13 cellular contexts compared by ENCODE assay signal in genomic region chr14:73489481-73490175, GRCh38. TPM values are rescaled to one million over a fixed set of nuclear protein-coding genes. Genes with fewer than 3 reads are reported as not detected.
DNase-seq lines count a peak whose midpoint lies in the region; ATAC-seq and TF ChIP-seq lines count a peak whose summit lies in the region.
"Had no signal": no experiment of that assay in that cellular context is flagged by ENCODE, and none has a peak within 500 bp of the region (broad histone marks: within the 10 kb centered on the region; RNA-seq: fewer than 3 reads in every experiment).

No MANE protein-coding gene starts in this region.

- TF ChIP-seq CTCF in Caco-2 (IDR thresholded peaks at IDR 0.05; ENCODE audit: insufficient read depth in 1 of 2, low read depth in 1 of 2, low read length in 1 of 2, severe bottlenecking in 1 of 2, unreplicated experiment in 1 of 2) (no peak), HCT116 (IDR thresholded peaks at IDR 0.05 in 2 of 3, conservative IDR thresholded peaks at IDR 0.05 in 1 of 3; ENCODE audit: borderline replicate concordance in 1 of 3, insufficient read depth in 1 of 3, low read depth in 2 of 3, low read length in 2 of 3) (no peak), nephron (IDR thresholded peaks at IDR 0.05; ENCODE audit: unreplicated experiment in 3 of 3) (no peak)

- no peaks in the 10 kb centered on the region for H3K79me2 ChIP-seq in HCT116 (ENCODE audit: insufficient read depth, low read length)

- H3K9me2 ChIP-seq in HCT116 (ENCODE audit: insufficient read depth) = no peaks in the 10 kb centered on the region

- H3K4me1 ChIP-seq in Caco-2 (peaks cover 18% of the 10 kb centered on the region), HCT116 (ENCODE audit: control insufficient read depth in 1 of 2, insufficient read depth in 2 of 2, low read length in 2 of 2) (peaks cover 2 to 9% of the 10 kb centered on the region in 2 experiments; a peak in 3 of 4 replicates)

- H3K36me3 Mint-ChIP-seq in Caco-2 (ENCODE audit: insufficient read depth, unreplicated experiment) = peaks cover 7% of the 10 kb centered on the region
- peaks cover 18% of the 10 kb centered on the region for H3K36me3 Mint-ChIP-seq in activated naive CD8-positive, alpha-beta T cell treated with anti-CD3 and anti-CD28 coated beads, Interleukin-2, amount 10 ng/mL, durations not matched to agents 7 days and 5 days
- H3K36me3 Mint-ChIP-seq in nephron (ENCODE audit: low read depth) = peaks cover 13% of the 10 kb centered on the region

- peak in 1 of 2 experiments; percentile 11 for DNase-seq in Caco-2
- DNase-seq in HCT116 (ENCODE audit: low read depth, low spot score) = no peak
- DNase-seq in activated naive CD8-positive, alpha-beta T cell treated with anti-CD3 and anti-CD28 coated beads, Interleukin-2, amount 10 ng/mL, durations not matched to agents 7 days and 5 days = no peak
- no peak for DNase-seq in NCI-H2107 treated with DMSO at 0.1 percent for 48 hours (lab: John Stamatoyannopoulos, UW; ENCODE audit: unreplicated experiment)
- no peak for DNase-seq in NCI-H1092 treated with DMSO at 0.1 percent for 48 hours (lab: John Stamatoyannopoulos, UW)
- DNase-seq in DMS53 (lab: John Stamatoyannopoulos, UW) = no peak
- DNase-seq: activated gamma-delta T cell, colonic mucosa, NCI-H2227 treated with DMSO at 0.1 percent for 48 hours, tibial artery had no signal

- no peak overlapping the region for H3K27ac ChIP-seq in HCT116 (ENCODE audit: low read depth, low read length)
- H3K27ac ChIP-seq: VCaP had no signal

- H3K4me1 Mint-ChIP-seq in Caco-2 (ENCODE audit: low read depth, unreplicated experiment) = peaks cover 11% of the 10 kb centered on the region
- peaks cover 15% of the 10 kb centered on the region for H3K4me1 Mint-ChIP-seq in activated naive CD8-positive, alpha-beta T cell treated with anti-CD3 and anti-CD28 coated beads, Interleukin-2, amount 10 ng/mL, durations not matched to agents 7 days and 5 days
- peaks cover 26% of the 10 kb centered on the region for H3K4me1 Mint-ChIP-seq in nephron

- POLR2A ChIA-PET in Caco-2 (lab: Charles Lee) (no interaction called here), HCT116 (lab: Charles Lee) (no interaction called here)
- POLR2A ChIA-PET in activated naive CD8-positive, alpha-beta T cell treated with anti-CD3 and anti-CD28 coated beads, Interleukin-2, amount 10 ng/mL, durations not matched to agents 7 days and 5 days (lab: Charles Lee) = no interaction called here

- BruUV-seq in Caco-2 (replicated peaks; lab: Mats Ljungman, UMichigan) (no TSS peak), HCT116 (replicated peaks; lab: Mats Ljungman, UMichigan) (no TSS peak)

- CTCF ChIA-PET in Caco-2 (lab: Charles Lee) (no interaction called here), HCT116 (lab: Charles Lee) (no interaction called here)

- no peaks in the 10 kb centered on the region for H3K36me3 ChIP-seq in Caco-2 (ENCODE audit: control insufficient read depth, insufficient read depth, low read length)
- no peaks in the 10 kb centered on the region for H3K36me3 ChIP-seq in HCT116 (ENCODE audit: control insufficient read depth in 1 of 2, insufficient read depth in 2 of 2, low read length in 2 of 2)
- H3K36me3 ChIP-seq: colonic mucosa had no signal

- TF ChIP-seq RAD21 in HCT116 (IDR thresholded peaks at IDR 0.05; ENCODE audit: low read depth) = no peak

- ATAC-seq in HCT116 (no peak), HG02678 (IDR thresholded peaks at IDR 0.05; ENCODE audit: unreplicated experiment) (no peak)
- ATAC-seq in activated naive CD8-positive, alpha-beta T cell treated with anti-CD3 and anti-CD28 coated beads, Interleukin-2, amount 10 ng/mL, durations not matched to agents 7 days and 5 days (ENCODE audit: low read depth) = no peak

- H3K4me3 Mint-ChIP-seq in Caco-2 (ENCODE audit: unreplicated experiment) (peak overlapping the region; percentile 91), nephron (peak overlapping the region; percentile 75 to 84 (median 75))
- peak overlapping the region; percentile 41 for H3K4me3 Mint-ChIP-seq in activated naive CD8-positive, alpha-beta T cell treated with anti-CD3 and anti-CD28 coated beads, Interleukin-2, amount 10 ng/mL, durations not matched to agents 7 days and 5 days

- no peaks in the 10 kb centered on the region for H4K20me1 ChIP-seq in HCT116 (ENCODE audit: insufficient read depth)

- no peak for TF ChIP-seq POLR2A in HCT116 (IDR thresholded peaks at IDR 0.05; ENCODE audit: borderline replicate concordance, extremely low read depth, insufficient read depth, insufficient read length)

- H3K9me3 Mint-ChIP-seq in Caco-2 (ENCODE audit: unreplicated experiment) (no peaks in the 10 kb centered on the region), nephron (no peaks in the 10 kb centered on the region)
- H3K9me3 Mint-ChIP-seq in activated naive CD8-positive, alpha-beta T cell treated with anti-CD3 and anti-CD28 coated beads, Interleukin-2, amount 10 ng/mL, durations not matched to agents 7 days and 5 days = no peaks in the 10 kb centered on the region

- no peaks in the 10 kb centered on the region for H3K27me3 ChIP-seq in Caco-2 (replicated peaks; ENCODE audit: control insufficient read depth, insufficient read depth, low read length)
- H3K27me3 ChIP-seq in HCT116 (ENCODE audit: insufficient read depth, low read length) = no peaks in the 10 kb centered on the region
- H3K27me3 ChIP-seq: colonic mucosa, tibial artery had no signal

- H2AFZ ChIP-seq in HCT116 (ENCODE audit: low read depth, low read length, poor library complexity, severe bottlenecking) = peak overlapping the region; percentile 37

- H3K4me3 ChIP-seq in Caco-2 (ENCODE audit: low read depth, low read length) (no peak overlapping the region), HCT116 (replicated peaks in 1 of 2; ENCODE audit: low read depth in 1 of 2, low read length in 2 of 2) (no peak overlapping the region)

- RAD21 ChIA-PET in HCT116 (lab: Charles Lee; ENCODE audit: low non-redundant PET in 1 of 2, low total read pairs in 2 of 2, uncharacterized antibody in 2 of 2, unreplicated experiment in 2 of 2) = no interaction called here

- H3K27ac Mint-ChIP-seq in Caco-2 (ENCODE audit: unreplicated experiment) = no peak overlapping the region
- H3K27ac Mint-ChIP-seq in activated naive CD8-positive, alpha-beta T cell treated with anti-CD3 and anti-CD28 coated beads, Interleukin-2, amount 10 ng/mL, durations not matched to agents 7 days and 5 days = no peak overlapping the region
- peak overlapping the region; percentile 27 to 76 (median 73) for H3K27ac Mint-ChIP-seq in nephron

- H3K9me3 ChIP-seq in Caco-2 = no peaks in the 10 kb centered on the region
- H3K9me3 ChIP-seq in HCT116 (ENCODE audit: control insufficient read depth in 1 of 2, insufficient read depth in 1 of 2, low read depth in 1 of 2, low read length in 2 of 2) = no peaks in the 10 kb centered on the region
- H3K9me3 ChIP-seq: colonic mucosa, tibial artery had no signal

- intact Hi-C loops in Caco-2 (cut with micrococcal nuclease; ENCODE audit: unreplicated experiment) = loop anchor here (2.0 to 5.0 kb wide), 4 partner anchors 31 to 143 kb away; partner anchors contain the start of genes ACOT1, ACOT2 and NUMB
- intact Hi-C loops in HCT116 (cut with micrococcal nuclease) = no loop called here

- H3K27me3 Mint-ChIP-seq in Caco-2 (ENCODE audit: insufficient read depth, unreplicated experiment) (no peaks in the 10 kb centered on the region), nephron (ENCODE audit: low read depth) (no peaks in the 10 kb centered on the region)
- H3K27me3 Mint-ChIP-seq in activated naive CD8-positive, alpha-beta T cell treated with anti-CD3 and anti-CD28 coated beads, Interleukin-2, amount 10 ng/mL, durations not matched to agents 7 days and 5 days = peaks cover 11% of the 10 kb centered on the region

- H3K4me2 ChIP-seq in HCT116 (ENCODE audit: low read length) = peak overlapping the region; percentile 69; the same call in 1 of the 2 replicates

- H3K9ac ChIP-seq in HCT116 (ENCODE audit: low read length) = no peak overlapping the region

TF ChIP-seq in HCT116, 20 proteins besides CTCF, POLR2A, EP300 and RAD21:
- no peak for TF ChIP-seq ZFX (IDR thresholded peaks at IDR 0.05)
- no peak for TF ChIP-seq ZBTB33 (IDR thresholded peaks at IDR 0.05; ENCODE audit: extremely low read depth, insufficient replicate concordance, low read length)
- TF ChIP-seq SP1 (IDR thresholded peaks at IDR 0.05; ENCODE audit: low read depth) = no peak
- TF ChIP-seq MAX (IDR thresholded peaks at IDR 0.05) = no peak
- TF ChIP-seq EGR1 (IDR thresholded peaks at IDR 0.05; ENCODE audit: low read depth) = no peak
- no peak for TF ChIP-seq JUND (IDR thresholded peaks at IDR 0.05)
- no peak for TF ChIP-seq EZH2 (IDR thresholded peaks at IDR 0.05)
- TF ChIP-seq SRF (IDR thresholded peaks at IDR 0.05; ENCODE audit: low read depth) = no peak

RNA-seq across cellular contexts. Expression of gene RIOX1, which starts 1.1 kb away (rescaled TPM):
- total RNA-seq in Caco-2 (2022) (16.1 and 16.5 TPM in 2 replicates), HCT116 (2021; ENCODE audit: unreplicated experiment) (4.2 TPM)
- 2.1 and 2.4 TPM in 2 replicates for polyA plus RNA-seq in HCT116 (2012)
- 10 to 100 TPM; 22.2 to 23.9 TPM for total RNA-seq in activated naive CD8-positive, alpha-beta T cell treated with anti-CD3 and anti-CD28 coated beads, Interleukin-2, amount 10 ng/mL, durations not matched to agents 7 days and 5 days

RNA-seq across cellular contexts. Expression of gene NUMB, which starts 31.3 kb away (rescaled TPM):
- total RNA-seq in Caco-2 (2022) (66.2 and 67.6 TPM in 2 replicates), HCT116 (2021; ENCODE audit: unreplicated experiment) (43.0 TPM)
- polyA plus RNA-seq in HCT116 (2012) = 35.6 and 38.3 TPM in 2 replicates
- total RNA-seq in activated naive CD8-positive, alpha-beta T cell treated with anti-CD3 and anti-CD28 coated beads, Interleukin-2, amount 10 ng/mL, durations not matched to agents 7 days and 5 days = 10 to 100 TPM; 47.5 to 50.3 TPM

RNA-seq across cellular contexts. Expression of gene ACOT1, which starts 47.3 kb away (rescaled TPM):
- total RNA-seq in Caco-2 (2022) = 10.3 TPM in 2 replicates
- total RNA-seq in HCT116 (2021; ENCODE audit: unreplicated experiment) = not detected
- polyA plus RNA-seq in HCT116 (2012) = not detected in 2 replicates
- total RNA-seq in activated naive CD8-positive, alpha-beta T cell treated with anti-CD3 and anti-CD28 coated beads, Interleukin-2, amount 10 ng/mL, durations not matched to agents 7 days and 5 days = 1 to 10 TPM; 1.3 to 2.0 TPM

Comparison
In these comparisons a context has a peak if more than half of its experiments do, and no peak if none do; other contexts are left out.
1. H3K27ac Mint-ChIP-seq: peak in nephron (3 of 3); none in Caco-2 (single experiment) and activated naive CD8-positive, alpha-beta T cell treated with anti-CD3 and anti-CD28 coated beads, Interleukin-2, amount 10 ng/mL, durations not matched to agents 7 days and 5 days (single experiment).
2. H3K4me3 Mint-ChIP-seq: peak in every context shown above with its lines; median percentile 91 in Caco-2; 75 in nephron; 41 in activated naive CD8-positive, alpha-beta T cell treated with anti-CD3 and anti-CD28 coated beads, Interleukin-2, amount 10 ng/mL, durations not matched to agents 7 days and 5 days.